19 cellular contexts compared by ENCODE assay signal in genomic region chr20:57746201-57746600, GRCh38. TPM values are rescaled to one million over a fixed set of nuclear protein-coding genes. Genes with fewer than 3 reads are reported as not detected.
DNase-seq lines count a peak whose midpoint lies in the region; ATAC-seq, FAIRE-seq and TF ChIP-seq lines count a peak whose summit lies in the region.
"Had no signal": no experiment of that assay in that cellular context is flagged by ENCODE, and none has a peak within 500 bp of the region (broad histone marks: within the 10 kb centered on the region; RNA-seq: fewer than 3 reads in every experiment).

No MANE protein-coding gene starts in this region.

- peak overlapping the region; percentile 27 for H3K9ac ChIP-seq in neuronal stem cell (ENCODE audit: low read depth, low read length, poor library complexity)
- no peak overlapping the region for H3K9ac ChIP-seq in stomach smooth muscle (ENCODE audit: low read length in 2 of 2)
- H3K9ac ChIP-seq: KMS-11 had no signal

- H2AK5ac ChIP-seq in neuronal stem cell (ENCODE audit: low read depth, low read length), result peak overlapping the region; percentile 9

- H3K27me3 ChIP-seq in RWPE2 (ENCODE audit: insufficient read depth, poor library complexity, severe bottlenecking) (no peaks in the 10 kb centered on the region), neuronal stem cell (ENCODE audit: control insufficient read depth in 3 of 3, insufficient read depth in 3 of 3, low read depth in 1 of 3, low read length in 3 of 3) (peaks cover 0 to 13% (median 0%) of the 10 kb centered on the region in 3 experiments), stomach smooth muscle (ENCODE audit: control insufficient read depth in 1 of 2, insufficient read depth in 2 of 2, low read length in 2 of 2) (no peaks in the 10 kb centered on the region)

- no peaks in the 10 kb centered on the region for H3K36me3 Mint-ChIP-seq in natural killer cell treated with Interleukin-12 subunit alpha and Interleukin-12 subunit beta and Interleukin-15 and Interleukin-18, amount 100 ng/mL, for 72 hours

- H3K18ac ChIP-seq in neuronal stem cell (ENCODE audit: low read length), result peak overlapping the region; percentile 54

- H3K4me2 ChIP-seq in neuronal stem cell (ENCODE audit: insufficient read depth, low read length, poor library complexity, severe bottlenecking), result no peak overlapping the region
- H3K4me2 ChIP-seq: KMS-11 had no signal

- H3K79me1 ChIP-seq in neuronal stem cell (ENCODE audit: low read depth, low read length), result no peaks in the 10 kb centered on the region

- peaks cover 7 to 13% of the 10 kb centered on the region in 2 donors for H3K4me1 Mint-ChIP-seq in natural killer cell treated with Interleukin-12 subunit alpha and Interleukin-12 subunit beta and Interleukin-15 and Interleukin-18, amount 100 ng/mL, for 72 hours (ENCODE audit: low read depth in 2 of 2)

- DNase-seq in HTR-8/SVneo (ENCODE audit: insufficient read length, low spot score) (no peak), RWPE2 (ENCODE audit: low spot score) (peak; percentile 75), neuronal stem cell (ENCODE audit: low spot score) (no peak), anterior cingulate cortex (lab: John Stamatoyannopoulos, UW) (no peak)
- DNase-seq in natural killer cell treated with Interleukin-12 subunit alpha and Interleukin-12 subunit beta and Interleukin-15 and Interleukin-18, amount 100 ng/mL, for 72 hours (ENCODE audit: low spot score), result no peak
- DNase-seq: AML-193; Caco-2; CD4-positive, alpha-beta T cell had no signal

- H3K4ac ChIP-seq in neuronal stem cell (ENCODE audit: low read length), result peak overlapping the region; percentile 37

- no peak overlapping the region for H2BK120ac ChIP-seq in neuronal stem cell (ENCODE audit: low read depth, low read length)

- H4K8ac ChIP-seq in neuronal stem cell (ENCODE audit: low read depth, low read length), result no peak overlapping the region

- H3K4me3 Mint-ChIP-seq in natural killer cell treated with Interleukin-12 subunit alpha and Interleukin-12 subunit beta and Interleukin-15 and Interleukin-18, amount 100 ng/mL, for 72 hours, result no peak overlapping the region
- H3K4me3 Mint-ChIP-seq: CD4-positive, alpha-beta T cell had no signal

- H3K14ac ChIP-seq in neuronal stem cell (ENCODE audit: low read length), result peak overlapping the region; percentile 11

- peaks cover 21 to 37% of the 10 kb centered on the region in 2 donors for H3K27me3 Mint-ChIP-seq in natural killer cell treated with Interleukin-12 subunit alpha and Interleukin-12 subunit beta and Interleukin-15 and Interleukin-18, amount 100 ng/mL, for 72 hours

- H3K36me3 ChIP-seq in RWPE2 (ENCODE audit: low read depth) (no peaks in the 10 kb centered on the region), neuronal stem cell (replicated peaks in 1 of 2; ENCODE audit: control insufficient read depth in 2 of 2, insufficient read depth in 2 of 2, low read length in 2 of 2) (no peaks in the 10 kb centered on the region), stomach smooth muscle (ENCODE audit: control insufficient read depth in 2 of 2, insufficient read depth in 2 of 2, low read length in 2 of 2) (no peaks in the 10 kb centered on the region)
- H3K36me3 ChIP-seq: HAP-1 had no signal

- H3K27ac Mint-ChIP-seq in natural killer cell treated with Interleukin-12 subunit alpha and Interleukin-12 subunit beta and Interleukin-15 and Interleukin-18, amount 100 ng/mL, for 72 hours, result no peak overlapping the region
- H3K27ac Mint-ChIP-seq: CD4-positive, alpha-beta T cell had no signal

- WGBS in neuronal stem cell (ENCODE audit: extremely low coverage in 2 of 2, insufficient read length in 2 of 2, insufficient replicate concordance in 1 of 2), 2 donors, result no CpG with 5 or more reads among the region's 13 CpGs

- H3K9me3 ChIP-seq in RWPE2 (ENCODE audit: severe bottlenecking) (no peaks in the 10 kb centered on the region), neuronal stem cell (replicated peaks in 1 of 2; ENCODE audit: control insufficient read depth in 2 of 2, insufficient read depth in 1 of 2, low read depth in 1 of 2, low read length in 2 of 2) (no peaks in the 10 kb centered on the region), stomach smooth muscle (ENCODE audit: control insufficient read depth in 2 of 2, low read length in 2 of 2) (no peaks in the 10 kb centered on the region)
- H3K9me3 ChIP-seq: HAP-1 had no signal

- H2BK12ac ChIP-seq in neuronal stem cell (ENCODE audit: low read length), result no peak overlapping the region

- FAIRE-seq in HTR-8/SVneo (lab: Jason Lieb, UNC), result peak; percentile 85
- FAIRE-seq: A204.1, D721Med, G401.6, GM12891, HepG2 had no signal

- no peak overlapping the region for H2BK15ac ChIP-seq in neuronal stem cell (ENCODE audit: low read length)

- H3K9me3 Mint-ChIP-seq in natural killer cell treated with Interleukin-12 subunit alpha and Interleukin-12 subunit beta and Interleukin-15 and Interleukin-18, amount 100 ng/mL, for 72 hours, result no peaks in the 10 kb centered on the region
- H3K9me3 Mint-ChIP-seq: CD4-positive, alpha-beta T cell had no signal

- no peak for ATAC-seq in RWPE2 (ENCODE audit: low read depth)
- no peak for ATAC-seq in HG02798 (IDR thresholded peaks at IDR 0.05; ENCODE audit: poor library complexity, unreplicated experiment)
- no peak for ATAC-seq in natural killer cell treated with Interleukin-12 subunit alpha and Interleukin-12 subunit beta and Interleukin-15 and Interleukin-18, amount 100 ng/mL, for 72 hours
- no peak for ATAC-seq in HG02840 (IDR thresholded peaks at IDR 0.05; ENCODE audit: low FRiP score, unreplicated experiment)
- ATAC-seq: HepG2 had no signal

- H3K4me3 ChIP-seq in RWPE2 (ENCODE audit: severe bottlenecking), result no peak overlapping the region
- H3K4me3 ChIP-seq in neuronal stem cell (ENCODE audit: low read length in 2 of 2), result peak overlapping the region in 1 of 2 donors; percentile 66
- no peak overlapping the region for H3K4me3 ChIP-seq in stomach smooth muscle (ENCODE audit: low read length in 2 of 2)
- H3K4me3 ChIP-seq: HAP-1 had no signal

- H3K23ac ChIP-seq in neuronal stem cell (ENCODE audit: low read depth, low read length, poor library complexity), result no peak overlapping the region

- peaks cover 14% of the 10 kb centered on the region for H3K4me1 ChIP-seq in RWPE2 (ENCODE audit: insufficient read depth, poor library complexity, severe bottlenecking)
- peaks cover 0 to 4% of the 10 kb centered on the region in 2 donors for H3K4me1 ChIP-seq in neuronal stem cell (ENCODE audit: control insufficient read depth in 2 of 2, insufficient read depth in 1 of 2, low read depth in 1 of 2, low read length in 2 of 2)
- peaks cover 26% of the 10 kb centered on the region for H3K4me1 ChIP-seq in stomach smooth muscle (ENCODE audit: control insufficient read depth, insufficient read depth, low read length)
- H3K4me1 ChIP-seq: Caco-2, HAP-1 had no signal

- H4K91ac ChIP-seq in neuronal stem cell (ENCODE audit: low read depth, low read length, poor library complexity), result no peak overlapping the region

- no peak overlapping the region for H2BK5ac ChIP-seq in neuronal stem cell (ENCODE audit: low read length)

- H2AFZ ChIP-seq in neuronal stem cell (ENCODE audit: low read length), result no peak overlapping the region

- H3K27ac ChIP-seq in RWPE2 (ENCODE audit: poor library complexity, severe bottlenecking) (no peak overlapping the region), neuronal stem cell (replicated peaks; ENCODE audit: low read length) (no peak overlapping the region), stomach smooth muscle (ENCODE audit: low read length) (peak overlapping the region; percentile 31)
- H3K27ac ChIP-seq: C4-2B, KMS-11 had no signal

- no peak for TF ChIP-seq CTCF in RWPE2 (IDR thresholded peaks at IDR 0.05; ENCODE audit: poor library complexity, severe bottlenecking)

RNA-seq across cellular contexts. Expression of gene PMEPA1, which starts 36.4 kb away (rescaled TPM):
- polyA plus RNA-seq in neuronal stem cell (2013, experiment 1 of 2), result 0.10 TPM
- 0.08 TPM for polyA plus RNA-seq in neuronal stem cell (2013, experiment 2 of 2)
- total RNA-seq in natural killer cell treated with Interleukin-12 subunit alpha and Interleukin-12 subunit beta and Interleukin-15 and Interleukin-18, amount 100 ng/mL, for 72 hours, result under 1 TPM in 1 of 2 donors, not detected in 1; 0.08 TPM
- total RNA-seq: HepG2 had no signal
- polyA plus RNA-seq: HepG2 had no signal
